ENCODE assay signal across 1 cellular context in genomic region chr19:1908364-1908678, GRCh38.
A peak's percentile ranks its signal among the peaks of the same experiment; 100 is the strongest.
TF ChIP-seq lines count a peak whose summit lies in the region.

No MANE protein-coding gene starts in this region.

TF ChIP-seq in HepG2, 621 proteins besides CTCF, POLR2A, EP300 and RAD21:
- no peak for TF ChIP-seq RBM22 (optimal IDR thresholded peaks at IDR 0.05; ENCODE audit: low read length)
- peak; percentile 3; the same call in 1 of the 2 replicates for TF ChIP-seq RXRB (CRISPR knock-in tag; IDR thresholded peaks at IDR 0.05; ENCODE audit: borderline replicate concordance)
- 0 out of 2 replicates have a peak, but pooled peaks have one; percentile 11 for TF ChIP-seq ARHGAP35 (CRISPR knock-in tag; IDR thresholded peaks at IDR 0.05; ENCODE audit: borderline replicate concordance)
- TF ChIP-seq RBAK (CRISPR knock-in tag; IDR thresholded peaks at IDR 0.05) = no peak
- TF ChIP-seq PPARG (CRISPR knock-in tag; conservative IDR thresholded peaks at IDR 0.05) = no peak
- 0 out of 2 replicates have a peak, but pooled peaks have one; percentile 7 for TF ChIP-seq MYPOP (CRISPR knock-in tag; IDR thresholded peaks at IDR 0.05)
- TF ChIP-seq ZNF207 (IDR thresholded peaks at IDR 0.05; ENCODE audit: borderline replicate concordance) = no peak
- 0 out of 2 replicates have a peak, but pooled peaks have one; percentile 4 for TF ChIP-seq ZNF768 (CRISPR knock-in tag; IDR thresholded peaks at IDR 0.05)
- 0 out of 2 replicates have a peak, but pooled peaks have one; percentile 8 for TF ChIP-seq ZNF800 (CRISPR knock-in tag; IDR thresholded peaks at IDR 0.05)
- 0 out of 2 replicates have a peak, but pooled peaks have one; percentile 6 for TF ChIP-seq ZBTB38 (CRISPR knock-in tag; IDR thresholded peaks at IDR 0.05)
- TF ChIP-seq, protein P1, sequence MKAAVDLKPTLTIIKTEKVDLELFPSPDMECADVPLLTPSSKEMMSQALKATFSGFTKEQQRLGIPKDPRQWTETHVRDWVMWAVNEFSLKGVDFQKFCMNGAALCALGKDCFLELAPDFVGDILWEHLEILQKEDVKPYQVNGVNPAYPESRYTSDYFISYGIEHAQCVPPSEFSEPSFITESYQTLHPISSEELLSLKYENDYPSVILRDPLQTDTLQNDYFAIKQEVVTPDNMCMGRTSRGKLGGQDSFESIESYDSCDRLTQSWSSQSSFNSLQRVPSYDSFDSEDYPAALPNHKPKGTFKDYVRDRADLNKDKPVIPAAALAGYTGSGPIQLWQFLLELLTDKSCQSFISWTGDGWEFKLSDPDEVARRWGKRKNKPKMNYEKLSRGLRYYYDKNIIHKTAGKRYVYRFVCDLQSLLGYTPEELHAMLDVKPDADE (CRISPR knock-in tag; IDR thresholded peaks at IDR 0.05) = no peak
- TF ChIP-seq UBTF (CRISPR knock-in tag; IDR thresholded peaks at IDR 0.05) = 0 out of 2 replicates have a peak, but pooled peaks have one; percentile 24
- TF ChIP-seq ZNF687 (CRISPR knock-in tag; IDR thresholded peaks at IDR 0.05) = 0 out of 2 replicates have a peak, but pooled peaks have one; percentile 32
- TF ChIP-seq, protein P2, sequence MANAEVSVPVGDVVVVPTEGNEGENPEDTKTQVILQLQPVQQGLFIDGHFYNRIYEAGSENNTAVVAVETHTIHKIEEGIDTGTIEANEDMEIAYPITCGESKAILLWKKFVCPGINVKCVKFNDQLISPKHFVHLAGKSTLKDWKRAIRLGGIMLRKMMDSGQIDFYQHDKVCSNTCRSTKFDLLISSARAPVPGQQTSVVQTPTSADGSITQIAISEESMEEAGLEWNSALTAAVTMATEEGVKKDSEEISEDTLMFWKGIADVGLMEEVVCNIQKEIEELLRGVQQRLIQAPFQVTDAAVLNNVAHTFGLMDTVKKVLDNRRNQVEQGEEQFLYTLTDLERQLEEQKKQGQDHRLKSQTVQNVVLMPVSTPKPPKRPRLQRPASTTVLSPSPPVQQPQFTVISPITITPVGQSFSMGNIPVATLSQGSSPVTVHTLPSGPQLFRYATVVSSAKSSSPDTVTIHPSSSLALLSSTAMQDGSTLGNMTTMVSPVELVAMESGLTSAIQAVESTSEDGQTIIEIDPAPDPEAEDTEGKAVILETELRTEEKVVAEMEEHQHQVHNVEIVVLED (CRISPR knock-in tag; IDR thresholded peaks at IDR 0.05; ENCODE audit: borderline replicate concordance) = 0 out of 2 replicates have a peak, but pooled peaks have one; percentile 2
- TF ChIP-seq ZKSCAN1 (IDR thresholded peaks at IDR 0.05; ENCODE audit: low read length) = no peak
- 0 out of 2 replicates have a peak, but pooled peaks have one; percentile 42 for TF ChIP-seq HIC2 (CRISPR knock-in tag; IDR thresholded peaks at IDR 0.05; ENCODE audit: low read depth)
TF ChIP-seq in HepG2: peak in this region for 10.
